ENCODE assay signal across 8 cellular contexts in genomic region chrX:48696301-48697181, GRCh38. TPM values are rescaled to one million over a fixed set of nuclear protein-coding genes. Genes with fewer than 3 reads are reported as not detected.
DNase-seq lines count a peak whose midpoint lies in the region; ATAC-seq and TF ChIP-seq lines count a peak whose summit lies in the region.

A gene with protein sequence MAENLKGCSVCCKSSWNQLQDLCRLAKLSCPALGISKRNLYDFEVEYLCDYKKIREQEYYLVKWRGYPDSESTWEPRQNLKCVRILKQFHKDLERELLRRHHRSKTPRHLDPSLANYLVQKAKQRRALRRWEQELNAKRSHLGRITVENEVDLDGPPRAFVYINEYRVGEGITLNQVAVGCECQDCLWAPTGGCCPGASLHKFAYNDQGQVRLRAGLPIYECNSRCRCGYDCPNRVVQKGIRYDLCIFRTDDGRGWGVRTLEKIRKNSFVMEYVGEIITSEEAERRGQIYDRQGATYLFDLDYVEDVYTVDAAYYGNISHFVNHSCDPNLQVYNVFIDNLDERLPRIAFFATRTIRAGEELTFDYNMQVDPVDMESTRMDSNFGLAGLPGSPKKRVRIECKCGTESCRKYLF (plus strand): TSS chrX:48696734. CDS start chrX:48696785, 51 bp downstream.

- H3K4me1 Mint-ChIP-seq in activated T-cell treated with anti-CD3 and anti-CD28 coated beads, Interleukin-2, amount 50 U/mL, for 24 hours (ENCODE audit: low read depth): peaks cover 30% of the 10 kb centered on the region

- H3K9me3 Mint-ChIP-seq in activated T-cell treated with anti-CD3 and anti-CD28 coated beads, Interleukin-2, amount 50 U/mL, for 24 hours: no peaks in the 10 kb centered on the region

- ATAC-seq in DND-41 (ENCODE audit: insufficient read depth, low read depth): peak; percentile 95
- peak; percentile 87 for ATAC-seq in GM21825 (IDR thresholded peaks at IDR 0.05; ENCODE audit: unreplicated experiment)
- peak; percentile 96 for ATAC-seq in Panc1

- TF ChIP-seq CTCF in DND-41 (IDR thresholded peaks at IDR 0.05; ENCODE audit: borderline replicate concordance, extremely low read depth, low read length, poor library complexity, severe bottlenecking) (no peak), Panc1 (IDR thresholded peaks at IDR 0.05) (no peak)

- WGBS in esophagus, 2 donors: 0 to 39% methylated on average over 75 to 110 of the region's 110 CpGs

- peaks cover 45% of the 10 kb centered on the region for H3K4me1 ChIP-seq in DND-41 (ENCODE audit: insufficient read depth, low read length)
- H3K4me1 ChIP-seq in Panc1 (ENCODE audit: control insufficient read depth, insufficient read depth, low read length): peaks cover 8% of the 10 kb centered on the region
- peaks cover 0 to 8% of the 10 kb centered on the region in 2 donors for H3K4me1 ChIP-seq in esophagus (ENCODE audit: control insufficient read depth in 2 of 2, insufficient read depth in 2 of 2, low read length in 1 of 2)
- H3K4me1 ChIP-seq in muscle layer of duodenum (ENCODE audit: control insufficient read depth in 1 of 2, insufficient read depth in 2 of 2, low read length in 2 of 2): peaks cover 0 to 6% of the 10 kb centered on the region in 2 donors

- in situ Hi-C loops in Panc1 (cut with HindIII; ENCODE audit: low pct_unique_long_range_greater_than_20kb, low sequenced_read_pairs): no loop called here

- peak within 1 kb of the TSS; percentile 43 to 60; a peak in 3 of 4 replicates for H3K4me3 ChIP-seq in DND-41 (ENCODE audit: low read depth in 1 of 2, low read length in 2 of 2)
- peak within 1 kb of the TSS; percentile 72 to 85 for H3K4me3 ChIP-seq in Panc1 (ENCODE audit: low read depth in 2 of 2, low read length in 2 of 2)
- peak within 1 kb of the TSS; percentile 59 to 60 for H3K4me3 ChIP-seq in esophagus (ENCODE audit: low read depth in 1 of 2, low read length in 2 of 2)
- H3K4me3 ChIP-seq in muscle layer of duodenum (ENCODE audit: low read depth in 1 of 2, low read length in 2 of 2): peak within 1 kb of the TSS; percentile 60 to 66

- H3K36me3 ChIP-seq in DND-41 (ENCODE audit: insufficient read depth, low read length) (peaks cover 34% of the 10 kb centered on the region), KOPT-K1 (ENCODE audit: insufficient read depth, low read length) (peaks cover 33% of the 10 kb centered on the region), Panc1 (ENCODE audit: control insufficient read depth, insufficient read depth, low read length) (peaks cover 4% of the 10 kb centered on the region; the same call in 1 of the 2 replicates), esophagus (ENCODE audit: control insufficient read depth in 2 of 2, insufficient read depth in 2 of 2, low read length in 1 of 2) (peaks cover 0 to 14% of the 10 kb centered on the region in 2 donors), muscle layer of duodenum (ENCODE audit: control insufficient read depth in 1 of 2, insufficient read depth in 2 of 2, low read length in 2 of 2) (peaks cover 9 to 10% of the 10 kb centered on the region in 2 donors)

- peak within 1 kb of the TSS; percentile 81 for H3K9ac ChIP-seq in DND-41 (ENCODE audit: low read depth, low read length)

- peak within 1 kb of the TSS; percentile 93 for H3K27ac Mint-ChIP-seq in activated T-cell treated with anti-CD3 and anti-CD28 coated beads, Interleukin-2, amount 50 U/mL, for 24 hours

- H3K36me3 Mint-ChIP-seq in activated T-cell treated with anti-CD3 and anti-CD28 coated beads, Interleukin-2, amount 50 U/mL, for 24 hours (ENCODE audit: low read depth): peaks cover 33% of the 10 kb centered on the region

- DNase-seq in DND-41 (peak; percentile 88), Panc1 (ENCODE audit: low read depth, low spot score) (peak; percentile 36)
- peak; percentile 86 for DNase-seq in activated T-cell treated with anti-CD3 and anti-CD28 coated beads, Interleukin-2, amount 50 U/mL, for 24 hours
- peak; percentile 50 for DNase-seq in stimulated activated CD8-positive, alpha-beta memory T cell treated with anti-CD3 and anti-CD28 coated beads, Interleukin-7, amount 100 ng/mL, for 24 hours (ENCODE audit: low read depth)

- H2AFZ ChIP-seq in DND-41 (ENCODE audit: low read depth, low read length): peak within 1 kb of the TSS; percentile 73

- H3K79me2 ChIP-seq in DND-41 (ENCODE audit: insufficient read depth, low read length): peaks cover 46% of the 10 kb centered on the region

- peak within 1 kb of the TSS; percentile 94 for H3K4me2 ChIP-seq in DND-41 (ENCODE audit: insufficient read depth, low read length)

- H3K27ac ChIP-seq in DND-41 (ENCODE audit: low read length) (peak within 1 kb of the TSS; percentile 83), KOPT-K1 (ENCODE audit: low read depth, low read length, poor library complexity, severe bottlenecking) (peak within 1 kb of the TSS; percentile 95), Panc1 (ENCODE audit: low read length) (peak within 1 kb of the TSS; percentile 92), esophagus (ENCODE audit: low read depth in 2 of 2, low read length in 1 of 2) (peak within 1 kb of the TSS; percentile 91 to 93), muscle layer of duodenum (ENCODE audit: low read length) (peak within 1 kb of the TSS; percentile 71)

- intact Hi-C loops in Panc1 (cut with micrococcal nuclease; ENCODE audit: unreplicated experiment): no loop called here

- H3K27me3 ChIP-seq in DND-41 (ENCODE audit: insufficient read depth, low read length, poor library complexity): no peaks in the 10 kb centered on the region
- H3K27me3 ChIP-seq in Panc1 (ENCODE audit: control insufficient read depth, insufficient read depth, low read length): no peaks in the 10 kb centered on the region
- H3K27me3 ChIP-seq in esophagus (ENCODE audit: control insufficient read depth in 1 of 2, insufficient read depth in 2 of 2, low read length in 2 of 2): no peaks in the 10 kb centered on the region
- H3K27me3 ChIP-seq in muscle layer of duodenum (ENCODE audit: low read depth, low read length): no peaks in the 10 kb centered on the region

- H4K20me1 ChIP-seq in DND-41 (ENCODE audit: insufficient read depth, low read length): peaks cover 11% of the 10 kb centered on the region; the same call in 1 of the 2 replicates

- H3K9me3 ChIP-seq in DND-41 (ENCODE audit: insufficient read depth, low read length, severe bottlenecking) (no peaks in the 10 kb centered on the region), KOPT-K1 (ENCODE audit: insufficient read depth, low read length, poor library complexity, severe bottlenecking) (no peaks in the 10 kb centered on the region), Panc1 (ENCODE audit: control insufficient read depth, insufficient read depth, low read depth, low read length) (no peaks in the 10 kb centered on the region), esophagus (ENCODE audit: control insufficient read depth in 2 of 2, insufficient read depth in 1 of 2, low read depth in 1 of 2, low read length in 1 of 2) (no peaks in the 10 kb centered on the region), muscle layer of duodenum (ENCODE audit: control insufficient read depth in 1 of 2, low read length in 2 of 2) (no peaks in the 10 kb centered on the region)

- POLR2A ChIA-PET in Panc1 (lab: Charles Lee): no interaction called here

- no TSS peak for BruUV-seq in Panc1 (replicated peaks; lab: Mats Ljungman, UMichigan)

- H3K4me3 Mint-ChIP-seq in activated T-cell treated with anti-CD3 and anti-CD28 coated beads, Interleukin-2, amount 50 U/mL, for 24 hours: peak within 1 kb of the TSS; percentile 90

- CTCF ChIA-PET in Panc1 (lab: Charles Lee): no interaction called here

- H3K27me3 Mint-ChIP-seq in activated T-cell treated with anti-CD3 and anti-CD28 coated beads, Interleukin-2, amount 50 U/mL, for 24 hours: peaks cover 9% of the 10 kb centered on the region

RNA-seq across cellular contexts. Expression of the gene that starts here (rescaled TPM):
- 25.6 TPM for total RNA-seq in Panc1 (2021; ENCODE audit: unreplicated experiment)
- 14.3 TPM for polyA plus RNA-seq in Panc1 (2012; ENCODE audit: insufficient read length)
- 1 to 10 TPM; 5.6 to 5.8 TPM for polyA plus RNA-seq in esophagus

Comparison
In these comparisons a context has a peak if more than half of its experiments do, and no peak if none do; other contexts are left out.
1. Peak in every context shown above with its lines: DNase-seq, ATAC-seq, H3K4me3 ChIP-seq and H3K27ac ChIP-seq.
2. DNase-seq: peak in every context shown above with its lines; median percentile 88 in DND-41; 86 in activated T-cell treated with anti-CD3 and anti-CD28 coated beads, Interleukin-2, amount 50 U/mL, for 24 hours; 50 in stimulated activated CD8-positive, alpha-beta memory T cell treated with anti-CD3 and anti-CD28 coated beads, Interleukin-7, amount 100 ng/mL, for 24 hours; 36 in Panc1.